ENCODE assay signal across 1 cellular context in the genomic region with DNA sequence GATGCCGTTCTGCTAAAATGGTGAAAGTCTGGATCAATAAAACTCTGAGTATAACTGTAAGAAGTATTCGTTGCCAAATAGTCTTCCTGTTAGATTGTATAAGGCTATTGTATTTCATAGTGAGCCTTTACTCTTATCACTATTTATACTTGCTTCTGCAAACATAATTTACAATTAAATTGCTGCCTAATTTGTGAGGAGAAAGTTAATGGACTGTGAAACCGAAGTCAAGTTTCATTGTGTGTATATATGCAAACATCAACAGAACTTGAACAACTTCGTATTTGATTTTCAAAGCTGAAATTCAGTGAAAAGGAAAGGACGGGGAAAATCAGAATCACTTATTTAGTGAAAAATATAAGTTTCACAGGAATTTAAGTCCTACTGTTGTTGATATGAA.
TF ChIP-seq lines count a peak whose summit lies in the region.

No MANE protein-coding gene starts in this region.

TF ChIP-seq in HEK293, 187 proteins besides CTCF, POLR2A, EP300 and RAD21 (continued from another document and continues in another):
- TF ChIP-seq, protein P1, sequence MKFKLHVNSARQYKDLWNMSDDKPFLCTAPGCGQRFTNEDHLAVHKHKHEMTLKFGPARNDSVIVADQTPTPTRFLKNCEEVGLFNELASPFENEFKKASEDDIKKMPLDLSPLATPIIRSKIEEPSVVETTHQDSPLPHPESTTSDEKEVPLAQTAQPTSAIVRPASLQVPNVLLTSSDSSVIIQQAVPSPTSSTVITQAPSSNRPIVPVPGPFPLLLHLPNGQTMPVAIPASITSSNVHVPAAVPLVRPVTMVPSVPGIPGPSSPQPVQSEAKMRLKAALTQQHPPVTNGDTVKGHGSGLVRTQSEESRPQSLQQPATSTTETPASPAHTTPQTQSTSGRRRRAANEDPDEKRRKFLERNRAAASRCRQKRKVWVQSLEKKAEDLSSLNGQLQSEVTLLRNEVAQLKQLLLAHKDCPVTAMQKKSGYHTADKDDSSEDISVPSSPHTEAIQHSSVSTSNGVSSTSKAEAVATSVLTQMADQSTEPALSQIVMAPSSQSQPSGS (tag by site-specific recombination; IDR thresholded peaks at IDR 0.05; ENCODE audit: low read depth) = no peak
- TF ChIP-seq KLF8 (tag by site-specific recombination; IDR thresholded peaks at IDR 0.05) = peak; percentile 51
- TF ChIP-seq ZBTB7A (tag by site-specific recombination; IDR thresholded peaks at IDR 0.05; ENCODE audit: low read depth) = no peak
- no peak for TF ChIP-seq ZNF518A (tag by site-specific recombination; conservative IDR thresholded peaks at IDR 0.05; ENCODE audit: low read depth)
- TF ChIP-seq ZNF19 (tag by site-specific recombination; IDR thresholded peaks at IDR 0.05; ENCODE audit: low read depth) = 0 out of 2 replicates have a peak, but pooled peaks have one; percentile 17
- no peak for TF ChIP-seq ZBTB17 (tag by site-specific recombination; IDR thresholded peaks at IDR 0.05)
- peak; percentile 88 for TF ChIP-seq ZNF366 (tag by site-specific recombination; conservative IDR thresholded peaks at IDR 0.05)
- no peak for TF ChIP-seq ZNF510 (tag by site-specific recombination; IDR thresholded peaks at IDR 0.05; ENCODE audit: insufficient replicate concordance)
- peak; percentile 94 for TF ChIP-seq OSR2 (tag by site-specific recombination; IDR thresholded peaks at IDR 0.05)
- no peak for TF ChIP-seq KLF1 (tag by site-specific recombination; IDR thresholded peaks at IDR 0.05)
- TF ChIP-seq ZNF112 (tag by site-specific recombination; IDR thresholded peaks at IDR 0.05) = no peak
- TF ChIP-seq ZNF155 (tag by site-specific recombination; IDR thresholded peaks at IDR 0.05) = no peak
- TF ChIP-seq ZNF292 (tag by site-specific recombination; IDR thresholded peaks at IDR 0.05; ENCODE audit: borderline replicate concordance, low read depth) = no peak
- peak; percentile 93 for TF ChIP-seq ZNF843 (tag by site-specific recombination; IDR thresholded peaks at IDR 0.05)
- TF ChIP-seq, protein P2, sequence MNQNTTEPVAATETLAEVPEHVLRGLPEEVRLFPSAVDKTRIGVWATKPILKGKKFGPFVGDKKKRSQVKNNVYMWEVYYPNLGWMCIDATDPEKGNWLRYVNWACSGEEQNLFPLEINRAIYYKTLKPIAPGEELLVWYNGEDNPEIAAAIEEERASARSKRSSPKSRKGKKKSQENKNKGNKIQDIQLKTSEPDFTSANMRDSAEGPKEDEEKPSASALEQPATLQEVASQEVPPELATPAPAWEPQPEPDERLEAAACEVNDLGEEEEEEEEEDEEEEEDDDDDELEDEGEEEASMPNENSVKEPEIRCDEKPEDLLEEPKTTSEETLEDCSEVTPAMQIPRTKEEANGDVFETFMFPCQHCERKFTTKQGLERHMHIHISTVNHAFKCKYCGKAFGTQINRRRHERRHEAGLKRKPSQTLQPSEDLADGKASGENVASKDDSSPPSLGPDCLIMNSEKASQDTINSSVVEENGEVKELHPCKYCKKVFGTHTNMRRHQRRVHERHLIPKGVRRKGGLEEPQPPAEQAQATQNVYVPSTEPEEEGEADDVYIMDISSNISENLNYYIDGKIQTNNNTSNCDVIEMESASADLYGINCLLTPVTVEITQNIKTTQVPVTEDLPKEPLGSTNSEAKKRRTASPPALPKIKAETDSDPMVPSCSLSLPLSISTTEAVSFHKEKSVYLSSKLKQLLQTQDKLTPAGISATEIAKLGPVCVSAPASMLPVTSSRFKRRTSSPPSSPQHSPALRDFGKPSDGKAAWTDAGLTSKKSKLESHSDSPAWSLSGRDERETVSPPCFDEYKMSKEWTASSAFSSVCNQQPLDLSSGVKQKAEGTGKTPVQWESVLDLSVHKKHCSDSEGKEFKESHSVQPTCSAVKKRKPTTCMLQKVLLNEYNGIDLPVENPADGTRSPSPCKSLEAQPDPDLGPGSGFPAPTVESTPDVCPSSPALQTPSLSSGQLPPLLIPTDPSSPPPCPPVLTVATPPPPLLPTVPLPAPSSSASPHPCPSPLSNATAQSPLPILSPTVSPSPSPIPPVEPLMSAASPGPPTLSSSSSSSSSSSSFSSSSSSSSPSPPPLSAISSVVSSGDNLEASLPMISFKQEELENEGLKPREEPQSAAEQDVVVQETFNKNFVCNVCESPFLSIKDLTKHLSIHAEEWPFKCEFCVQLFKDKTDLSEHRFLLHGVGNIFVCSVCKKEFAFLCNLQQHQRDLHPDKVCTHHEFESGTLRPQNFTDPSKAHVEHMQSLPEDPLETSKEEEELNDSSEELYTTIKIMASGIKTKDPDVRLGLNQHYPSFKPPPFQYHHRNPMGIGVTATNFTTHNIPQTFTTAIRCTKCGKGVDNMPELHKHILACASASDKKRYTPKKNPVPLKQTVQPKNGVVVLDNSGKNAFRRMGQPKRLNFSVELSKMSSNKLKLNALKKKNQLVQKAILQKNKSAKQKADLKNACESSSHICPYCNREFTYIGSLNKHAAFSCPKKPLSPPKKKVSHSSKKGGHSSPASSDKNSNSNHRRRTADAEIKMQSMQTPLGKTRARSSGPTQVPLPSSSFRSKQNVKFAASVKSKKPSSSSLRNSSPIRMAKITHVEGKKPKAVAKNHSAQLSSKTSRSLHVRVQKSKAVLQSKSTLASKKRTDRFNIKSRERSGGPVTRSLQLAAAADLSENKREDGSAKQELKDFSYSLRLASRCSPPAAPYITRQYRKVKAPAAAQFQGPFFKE (tag by site-specific recombination; IDR thresholded peaks at IDR 0.05; ENCODE audit: borderline replicate concordance) = no peak
- no peak for TF ChIP-seq ZNF664 (tag by site-specific recombination; IDR thresholded peaks at IDR 0.05)
- TF ChIP-seq ZNF140 (tag by site-specific recombination; IDR thresholded peaks at IDR 0.05) = no peak
- TF ChIP-seq ZNF837 (tag by site-specific recombination; IDR thresholded peaks at IDR 0.05) = no peak
- TF ChIP-seq ZSCAN30 (tag by site-specific recombination; IDR thresholded peaks at IDR 0.05) = peak; percentile 65; the same call in 1 of the 2 replicates
- no peak for TF ChIP-seq ZNF792 (tag by site-specific recombination; IDR thresholded peaks at IDR 0.05)
- no peak for TF ChIP-seq ZNF121 (tag by site-specific recombination; IDR thresholded peaks at IDR 0.05)
- TF ChIP-seq MEIS1 (CRISPR knock-in tag; IDR thresholded peaks at IDR 0.05; ENCODE audit: borderline replicate concordance) = no peak
- TF ChIP-seq ZNF2 (tag by site-specific recombination; IDR thresholded peaks at IDR 0.05) = 0 out of 2 replicates have a peak, but pooled peaks have one; percentile 58
- TF ChIP-seq KLF7 (tag by site-specific recombination; IDR thresholded peaks at IDR 0.05; ENCODE audit: borderline replicate concordance) = 0 out of 2 replicates have a peak, but pooled peaks have one; percentile 43
- TF ChIP-seq ZNF670 (tag by site-specific recombination; IDR thresholded peaks at IDR 0.05; ENCODE audit: low read depth) = no peak
- TF ChIP-seq, protein P3, sequence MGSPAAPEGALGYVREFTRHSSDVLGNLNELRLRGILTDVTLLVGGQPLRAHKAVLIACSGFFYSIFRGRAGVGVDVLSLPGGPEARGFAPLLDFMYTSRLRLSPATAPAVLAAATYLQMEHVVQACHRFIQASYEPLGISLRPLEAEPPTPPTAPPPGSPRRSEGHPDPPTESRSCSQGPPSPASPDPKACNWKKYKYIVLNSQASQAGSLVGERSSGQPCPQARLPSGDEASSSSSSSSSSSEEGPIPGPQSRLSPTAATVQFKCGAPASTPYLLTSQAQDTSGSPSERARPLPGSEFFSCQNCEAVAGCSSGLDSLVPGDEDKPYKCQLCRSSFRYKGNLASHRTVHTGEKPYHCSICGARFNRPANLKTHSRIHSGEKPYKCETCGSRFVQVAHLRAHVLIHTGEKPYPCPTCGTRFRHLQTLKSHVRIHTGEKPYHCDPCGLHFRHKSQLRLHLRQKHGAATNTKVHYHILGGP (tag by site-specific recombination; IDR thresholded peaks at IDR 0.05) = no peak
- no peak for TF ChIP-seq ZNF248 (tag by site-specific recombination; IDR thresholded peaks at IDR 0.05)
- TF ChIP-seq KLF10 (tag by site-specific recombination; IDR thresholded peaks at IDR 0.05) = peak; percentile 19; the same call in 1 of the 2 replicates
- no peak for TF ChIP-seq ZNF580 (tag by site-specific recombination; IDR thresholded peaks at IDR 0.05)
- TF ChIP-seq ZNF530 (tag by site-specific recombination; IDR thresholded peaks at IDR 0.05; ENCODE audit: low read depth) = no peak
- TF ChIP-seq ZNF48 (tag by site-specific recombination; IDR thresholded peaks at IDR 0.05) = no peak
- peak; percentile 87 for TF ChIP-seq WT1 (tag by site-specific recombination; IDR thresholded peaks at IDR 0.05)
- TF ChIP-seq ZNF560 (tag by site-specific recombination; IDR thresholded peaks at IDR 0.05; ENCODE audit: borderline replicate concordance) = no peak
- TF ChIP-seq ZNF514 (tag by site-specific recombination; IDR thresholded peaks at IDR 0.05) = no peak
- no peak for TF ChIP-seq ZBTB6 (tag by site-specific recombination; IDR thresholded peaks at IDR 0.05)
- TF ChIP-seq ZFHX2 (tag by site-specific recombination; conservative IDR thresholded peaks at IDR 0.05) = no peak
- TF ChIP-seq ELK4 (IDR thresholded peaks at IDR 0.05; ENCODE audit: borderline replicate concordance, low read depth, low read length) = no peak
- 0 out of 2 replicates have a peak, but pooled peaks have one; percentile 25 for TF ChIP-seq ZBTB8A (tag by site-specific recombination; IDR thresholded peaks at IDR 0.05)
- no peak for TF ChIP-seq HOXD13 (CRISPR knock-in tag; IDR thresholded peaks at IDR 0.05; ENCODE audit: borderline replicate concordance)
- no peak for TF ChIP-seq ZNF555 (tag by site-specific recombination; conservative IDR thresholded peaks at IDR 0.05)
- peak; percentile 58 for TF ChIP-seq ZNF629 (tag by site-specific recombination; IDR thresholded peaks at IDR 0.05)
- peak; percentile 25; the same call in 1 of the 2 replicates for TF ChIP-seq SCRT1 (tag by site-specific recombination; IDR thresholded peaks at IDR 0.05; ENCODE audit: borderline replicate concordance)
- no peak for TF ChIP-seq ZNF433 (tag by site-specific recombination; IDR thresholded peaks at IDR 0.05; ENCODE audit: low read depth)
- TF ChIP-seq AEBP2 (tag by site-specific recombination; IDR thresholded peaks at IDR 0.05; ENCODE audit: borderline replicate concordance) = no peak
- peak; percentile 85 for TF ChIP-seq FEZF1 (tag by site-specific recombination; IDR thresholded peaks at IDR 0.05)
- TF ChIP-seq ZNF768 (tag by site-specific recombination; IDR thresholded peaks at IDR 0.05) = no peak
- no peak for TF ChIP-seq ZNF423 (tag by site-specific recombination; IDR thresholded peaks at IDR 0.05)
